In genomic region chr17:48681609-48682008, GRCh38 we compare ENCODE assay signal across 30 cellular contexts. TPM values are rescaled to one million over a fixed set of nuclear protein-coding genes. Genes with fewer than 3 reads are reported as not detected.
A peak's percentile ranks its signal among the peaks of the same experiment; 100 is the strongest.
DNase-seq lines count a peak whose midpoint lies in the region; ATAC-seq, FAIRE-seq and TF ChIP-seq lines count a peak whose summit lies in the region.
"Had no signal": no experiment of that assay in that cellular context is flagged by ENCODE, and none has a peak within 500 bp of the region (broad histone marks: within the 10 kb centered on the region; RNA-seq: fewer than 3 reads in every experiment).

No MANE protein-coding gene starts in this region.

- no peak for TF ChIP-seq POLR2A in GM12891 (IDR thresholded peaks at IDR 0.05; ENCODE audit: low read depth, low read length)

- DNase-seq in PC-3 = peak; percentile 40
- peak; percentile 14 for DNase-seq in endodermal cell
- DNase-seq in kidney epithelial cell (ENCODE audit: low read depth) = peak; percentile 5
- DNase-seq in renal cortical epithelial cell (ENCODE audit: low read depth) = peak; percentile 9
- DNase-seq in stimulated activated CD4-positive, alpha-beta T cell treated with anti-CD3 and anti-CD28 coated beads, Interleukin-15, amount 100 ng/mL, for 24 hours = no peak
- no peak for DNase-seq in GM12891 (ENCODE audit: insufficient read length, low spot score)
- no peak for DNase-seq in HK-2 (ENCODE audit: unreplicated experiment)
- DNase-seq: 8988T; ACHN; BE2C; C1 segment of cervical spinal cord; CD4-positive, alpha-beta memory T cell; CD4-positive, CD25-positive, alpha-beta regulatory T cell; CD8-positive, alpha-beta memory T cell; COR-L47; DMS 273 treated with DMSO at 0.1 percent for 48 hours; DMS153; DMS53; DMS79; DND-41; EL; GDM1 had no signal

- H3K4me3 ChIP-seq in PC-3 (ENCODE audit: low read length) = no peak overlapping the region
- no peak overlapping the region for H3K4me3 ChIP-seq in endodermal cell (ENCODE audit: low read length)
- no peak overlapping the region for H3K4me3 ChIP-seq in kidney epithelial cell (ENCODE audit: low read depth, low read length)
- H3K4me3 ChIP-seq: BLaER1, GM12878 had no signal

- H4K20me1 ChIP-seq in PC-3 (ENCODE audit: low read length) = no peaks in the 10 kb centered on the region
- H4K20me1 ChIP-seq: BLaER1 had no signal

- FAIRE-seq in GM12891 (lab: Jason Lieb, UNC) = no peak
- FAIRE-seq: A204.1, GM12878, GM19239 had no signal

- H3K27me3 ChIP-seq in PC-3 (ENCODE audit: low read length) = no peaks in the 10 kb centered on the region
- peaks cover 96% of the 10 kb centered on the region for H3K27me3 ChIP-seq in endodermal cell (ENCODE audit: control insufficient read depth, insufficient read depth, low read length, poor library complexity, severe bottlenecking)
- H3K27me3 ChIP-seq in kidney epithelial cell (ENCODE audit: control insufficient read depth, insufficient read depth, low read length) = peaks cover 5% of the 10 kb centered on the region

- ATAC-seq in PC-3 (no peak), HG02885 (IDR thresholded peaks at IDR 0.05; ENCODE audit: poor library complexity, unreplicated experiment) (no peak)
- ATAC-seq: GM12878 had no signal

- CTCF ChIA-PET in PC-3 (lab: Charles Lee) = no interaction called here

- H3F3A ChIP-seq in PC-3 (ENCODE audit: low read length, unreplicated experiment) = no peaks in the 10 kb centered on the region

- H3K27ac ChIP-seq in PC-3 (ENCODE audit: low read length) (no peak overlapping the region), endodermal cell (ENCODE audit: low read depth, low read length) (no peak overlapping the region)
- H3K27ac ChIP-seq: BLaER1 had no signal

- intact Hi-C loops in PC-3 (cut with micrococcal nuclease) = no loop called here

- peaks cover 96% of the 10 kb centered on the region for H3K27me3 Mint-ChIP-seq in endodermal cell (ENCODE audit: insufficient read depth)

- H3K4me1 ChIP-seq in PC-3 (ENCODE audit: insufficient read depth, low read length) = peaks cover 11% of the 10 kb centered on the region; the same call in 1 of the 2 replicates
- H3K4me1 ChIP-seq in endodermal cell (ENCODE audit: control insufficient read depth, insufficient read depth, low read length) = no peaks in the 10 kb centered on the region
- H3K4me1 ChIP-seq: BE2C had no signal

- H3K36me3 ChIP-seq in PC-3 (ENCODE audit: low read depth, low read length) = no peaks in the 10 kb centered on the region
- H3K36me3 ChIP-seq in endodermal cell (ENCODE audit: control insufficient read depth, insufficient read depth, low read length) = no peaks in the 10 kb centered on the region
- no peaks in the 10 kb centered on the region for H3K36me3 ChIP-seq in kidney epithelial cell (ENCODE audit: control insufficient read depth, insufficient read depth, low read length)
- H3K36me3 ChIP-seq: BE2C, BLaER1 had no signal

- no TSS peak for BruUV-seq in PC-3 (replicated peaks; lab: Mats Ljungman, UMichigan)

- H3K9me2 ChIP-seq in PC-3 (replicated peaks; ENCODE audit: low read length) = no peaks in the 10 kb centered on the region

- H3K36me3 Mint-ChIP-seq in endodermal cell (ENCODE audit: low read depth) = no peaks in the 10 kb centered on the region
- H3K36me3 Mint-ChIP-seq: CD14-positive monocyte; CD4-positive, alpha-beta memory T cell; CD4-positive, CD25-positive, alpha-beta regulatory T cell; CD8-positive, alpha-beta memory T cell had no signal

- TF ChIP-seq CTCF in PC-3 (conservative IDR thresholded peaks at IDR 0.05; ENCODE audit: low read depth, low read length) (no peak), endodermal cell (conservative IDR thresholded peaks at IDR 0.05) (no peak), kidney epithelial cell (IDR thresholded peaks at IDR 0.05; ENCODE audit: insufficient read depth, low read length, poor library complexity, severe bottlenecking) (no peak)

- H3K4me2 ChIP-seq in PC-3 (ENCODE audit: low read length) = no peak overlapping the region
- H3K4me2 ChIP-seq: BLaER1 had no signal

- POLR2A ChIA-PET in PC-3 (lab: Charles Lee; ENCODE audit: unreplicated experiment) = no interaction called here

- H3K9ac ChIP-seq in PC-3 (ENCODE audit: low read length) (no peak overlapping the region), endodermal cell (ENCODE audit: extremely low read depth, low read length, poor library complexity, severe bottlenecking) (no peak overlapping the region)
- H3K9ac ChIP-seq: BLaER1 had no signal

- H3K4me3 Mint-ChIP-seq in endodermal cell = no peak overlapping the region
- H3K4me3 Mint-ChIP-seq: CD14-positive monocyte; CD4-positive, alpha-beta memory T cell; CD4-positive, CD25-positive, alpha-beta regulatory T cell; CD8-positive, alpha-beta memory T cell had no signal

- H2AFZ ChIP-seq in PC-3 (ENCODE audit: low read length) = no peak overlapping the region

- H3K9me3 ChIP-seq in PC-3 (ENCODE audit: low read length) = no peaks in the 10 kb centered on the region
- H3K9me3 ChIP-seq in endodermal cell (ENCODE audit: control insufficient read depth, low read length) = no peaks in the 10 kb centered on the region
- H3K9me3 ChIP-seq: BE2C, BLaER1 had no signal

- 100% methylated on average over 1 of the region's 1 CpG for WGBS in endodermal cell (ENCODE audit: insufficient coverage in 1 of 2, insufficient read length in 1 of 2), 2 experiments

- no peak overlapping the region for H3K27ac Mint-ChIP-seq in endodermal cell
- H3K27ac Mint-ChIP-seq: CD4-positive, CD25-positive, alpha-beta regulatory T cell had no signal

- no peaks in the 10 kb centered on the region for H3K9me3 Mint-ChIP-seq in endodermal cell
- H3K9me3 Mint-ChIP-seq: CD4-positive, alpha-beta memory T cell; CD4-positive, CD25-positive, alpha-beta regulatory T cell; CD8-positive, alpha-beta memory T cell had no signal

- H3K79me2 ChIP-seq in PC-3 (ENCODE audit: low read length) = no peaks in the 10 kb centered on the region

- H3K4me1 Mint-ChIP-seq in endodermal cell = no peaks in the 10 kb centered on the region

TF ChIP-seq in GM12891, 5 proteins besides CTCF, POLR2A, EP300 and RAD21:
- TF ChIP-seq POU2F2 (IDR thresholded peaks at IDR 0.05; ENCODE audit: low read depth, low read length) = no peak
- TF ChIP-seq PAX5 (IDR thresholded peaks at IDR 0.05; ENCODE audit: insufficient read depth, low read length, severe bottlenecking) = no peak
- TF ChIP-seq TAF1 (IDR thresholded peaks at IDR 0.05; ENCODE audit: low read depth, low read length) = no peak
- TF ChIP-seq POLR2AphosphoS5 (IDR thresholded peaks at IDR 0.05; ENCODE audit: low read depth, low read length) = no peak
- no peak for TF ChIP-seq SPI1 (IDR thresholded peaks at IDR 0.05; ENCODE audit: low read depth, low read length)

RNA-seq across cellular contexts. Expression of gene PRAC1, which starts 40.7 kb away (rescaled TPM):
- total RNA-seq in PC-3 (2014; rRNA removed) = 33.5 and 44.4 TPM in 2 replicates
- not detected for total RNA-seq in endodermal cell
- polyA plus RNA-seq in endodermal cell (2013, experiment 1 of 2) = not detected
- not detected for polyA plus RNA-seq in endodermal cell (2013, experiment 2 of 2)
- not detected in 2 replicates for total RNA-seq in kidney epithelial cell
- not detected in 2 replicates for total RNA-seq in renal cortical epithelial cell
- not detected for polyA plus RNA-seq in GM12891 (2012; ENCODE audit: low read depth, missing spikeins)
- total RNA-seq: CD4-positive, alpha-beta memory T cell; CD4-positive, CD25-positive, alpha-beta regulatory T cell; CD8-positive, alpha-beta memory T cell; Daoy; GM12878 had no signal
- polyA plus RNA-seq: AG04450; CD14-positive monocyte; CD4-positive, alpha-beta memory T cell; CD4-positive, CD25-positive, alpha-beta regulatory T cell; CD8-positive, alpha-beta memory T cell; GM12878 had no signal

RNA-seq across cellular contexts. Expression of gene PRAC2, which starts 41.4 kb away (rescaled TPM):
- total RNA-seq in PC-3 (2014; rRNA removed) (44.1 and 51.4 TPM in 2 replicates), endodermal cell (not detected), kidney epithelial cell (not detected in 2 replicates), renal cortical epithelial cell (not detected in 2 replicates)
- polyA plus RNA-seq in endodermal cell (2013, experiment 1 of 2) = 0.68 TPM
- polyA plus RNA-seq in endodermal cell (2013, experiment 2 of 2) = 0.58 TPM
- polyA plus RNA-seq in GM12891 (2012; ENCODE audit: low read depth, missing spikeins) = not detected
- total RNA-seq: CD4-positive, alpha-beta memory T cell; CD4-positive, CD25-positive, alpha-beta regulatory T cell; CD8-positive, alpha-beta memory T cell; Daoy; GM12878 had no signal
- polyA plus RNA-seq: AG04450; CD14-positive monocyte; CD4-positive, alpha-beta memory T cell; CD4-positive, CD25-positive, alpha-beta regulatory T cell; CD8-positive, alpha-beta memory T cell had no signal

RNA-seq across cellular contexts. Expression of gene HOXB13, which starts 46.9 kb away (rescaled TPM):
- total RNA-seq in PC-3 (2014; rRNA removed) (80.8 and 96.5 TPM in 2 replicates), endodermal cell (not detected), kidney epithelial cell (not detected in 2 replicates), renal cortical epithelial cell (0.10 TPM in 1 of 2 replicates, not detected in the other)
- 0.21 TPM for polyA plus RNA-seq in endodermal cell (2013, experiment 1 of 2)
- not detected for polyA plus RNA-seq in endodermal cell (2013, experiment 2 of 2)
- not detected for polyA plus RNA-seq in GM12891 (2012; ENCODE audit: low read depth, missing spikeins)
- total RNA-seq: CD4-positive, alpha-beta memory T cell; CD4-positive, CD25-positive, alpha-beta regulatory T cell; CD8-positive, alpha-beta memory T cell had no signal
- polyA plus RNA-seq: AG04450; CD14-positive monocyte; CD4-positive, alpha-beta memory T cell; CD4-positive, CD25-positive, alpha-beta regulatory T cell; CD8-positive, alpha-beta memory T cell; GM12878 had no signal

RNA-seq across cellular contexts. Expression of gene HOXB9, which starts 55.5 kb away (rescaled TPM):
- total RNA-seq in PC-3 (2014; rRNA removed) (7.0 and 8.3 TPM in 2 replicates), endodermal cell (not detected), kidney epithelial cell (70.1 and 77.0 TPM in 2 replicates), renal cortical epithelial cell (17.5 and 49.2 TPM in 2 replicates)
- polyA plus RNA-seq in endodermal cell (2013, experiment 1 of 2) = 45.1 TPM
- 30.1 TPM for polyA plus RNA-seq in endodermal cell (2013, experiment 2 of 2)
- polyA plus RNA-seq in GM12891 (2012; ENCODE audit: low read depth, missing spikeins) = 0.14 TPM
- total RNA-seq: CD4-positive, alpha-beta memory T cell had no signal
- polyA plus RNA-seq: CD14-positive monocyte; CD4-positive, alpha-beta memory T cell; CD4-positive, CD25-positive, alpha-beta regulatory T cell; CD8-positive, alpha-beta memory T cell had no signal

Comparison
In these comparisons a context has a peak if more than half of its experiments do, and no peak if none do; other contexts are left out.
1. DNase-seq: peak in PC-3 (single experiment), endodermal cell (single experiment), kidney epithelial cell (single experiment) and renal cortical epithelial cell (single experiment); none in stimulated activated CD4-positive, alpha-beta T cell treated with anti-CD3 and anti-CD28 coated beads, Interleukin-15, amount 100 ng/mL, for 24 hours (single experiment), GM12891 (single experiment) and HK-2 (single experiment).
2. RNA of gene PRAC1, which starts 40.7 kb away (total RNA-seq): 33.5 to 44.4 TPM in PC-3; not detected in endodermal cell, not detected in kidney epithelial cell and not detected in renal cortical epithelial cell; every median in the first group is over 10 times any median in the second.
3. RNA of gene PRAC2, which starts 41.4 kb away (total RNA-seq): 44.1 to 51.4 TPM in PC-3; not detected in endodermal cell, not detected in kidney epithelial cell and not detected in renal cortical epithelial cell; every median in the first group is over 10 times any median in the second.
4. RNA of gene HOXB13, which starts 46.9 kb away (total RNA-seq): 80.8 to 96.5 TPM in PC-3; 0.10 TPM in renal cortical epithelial cell, not detected in endodermal cell and not detected in kidney epithelial cell; every median in the first group is over 10 times any median in the second.